In genomic region chr20:41136695-41137411, GRCh38 we compare ENCODE assay signal across 1 cellular context.
TF ChIP-seq lines count a peak whose summit lies in the region.

No MANE protein-coding gene starts in this region.

TF ChIP-seq in H1, 55 proteins besides CTCF, POLR2A, EP300 and RAD21 (continued from another document):
- TF ChIP-seq, protein P1, sequence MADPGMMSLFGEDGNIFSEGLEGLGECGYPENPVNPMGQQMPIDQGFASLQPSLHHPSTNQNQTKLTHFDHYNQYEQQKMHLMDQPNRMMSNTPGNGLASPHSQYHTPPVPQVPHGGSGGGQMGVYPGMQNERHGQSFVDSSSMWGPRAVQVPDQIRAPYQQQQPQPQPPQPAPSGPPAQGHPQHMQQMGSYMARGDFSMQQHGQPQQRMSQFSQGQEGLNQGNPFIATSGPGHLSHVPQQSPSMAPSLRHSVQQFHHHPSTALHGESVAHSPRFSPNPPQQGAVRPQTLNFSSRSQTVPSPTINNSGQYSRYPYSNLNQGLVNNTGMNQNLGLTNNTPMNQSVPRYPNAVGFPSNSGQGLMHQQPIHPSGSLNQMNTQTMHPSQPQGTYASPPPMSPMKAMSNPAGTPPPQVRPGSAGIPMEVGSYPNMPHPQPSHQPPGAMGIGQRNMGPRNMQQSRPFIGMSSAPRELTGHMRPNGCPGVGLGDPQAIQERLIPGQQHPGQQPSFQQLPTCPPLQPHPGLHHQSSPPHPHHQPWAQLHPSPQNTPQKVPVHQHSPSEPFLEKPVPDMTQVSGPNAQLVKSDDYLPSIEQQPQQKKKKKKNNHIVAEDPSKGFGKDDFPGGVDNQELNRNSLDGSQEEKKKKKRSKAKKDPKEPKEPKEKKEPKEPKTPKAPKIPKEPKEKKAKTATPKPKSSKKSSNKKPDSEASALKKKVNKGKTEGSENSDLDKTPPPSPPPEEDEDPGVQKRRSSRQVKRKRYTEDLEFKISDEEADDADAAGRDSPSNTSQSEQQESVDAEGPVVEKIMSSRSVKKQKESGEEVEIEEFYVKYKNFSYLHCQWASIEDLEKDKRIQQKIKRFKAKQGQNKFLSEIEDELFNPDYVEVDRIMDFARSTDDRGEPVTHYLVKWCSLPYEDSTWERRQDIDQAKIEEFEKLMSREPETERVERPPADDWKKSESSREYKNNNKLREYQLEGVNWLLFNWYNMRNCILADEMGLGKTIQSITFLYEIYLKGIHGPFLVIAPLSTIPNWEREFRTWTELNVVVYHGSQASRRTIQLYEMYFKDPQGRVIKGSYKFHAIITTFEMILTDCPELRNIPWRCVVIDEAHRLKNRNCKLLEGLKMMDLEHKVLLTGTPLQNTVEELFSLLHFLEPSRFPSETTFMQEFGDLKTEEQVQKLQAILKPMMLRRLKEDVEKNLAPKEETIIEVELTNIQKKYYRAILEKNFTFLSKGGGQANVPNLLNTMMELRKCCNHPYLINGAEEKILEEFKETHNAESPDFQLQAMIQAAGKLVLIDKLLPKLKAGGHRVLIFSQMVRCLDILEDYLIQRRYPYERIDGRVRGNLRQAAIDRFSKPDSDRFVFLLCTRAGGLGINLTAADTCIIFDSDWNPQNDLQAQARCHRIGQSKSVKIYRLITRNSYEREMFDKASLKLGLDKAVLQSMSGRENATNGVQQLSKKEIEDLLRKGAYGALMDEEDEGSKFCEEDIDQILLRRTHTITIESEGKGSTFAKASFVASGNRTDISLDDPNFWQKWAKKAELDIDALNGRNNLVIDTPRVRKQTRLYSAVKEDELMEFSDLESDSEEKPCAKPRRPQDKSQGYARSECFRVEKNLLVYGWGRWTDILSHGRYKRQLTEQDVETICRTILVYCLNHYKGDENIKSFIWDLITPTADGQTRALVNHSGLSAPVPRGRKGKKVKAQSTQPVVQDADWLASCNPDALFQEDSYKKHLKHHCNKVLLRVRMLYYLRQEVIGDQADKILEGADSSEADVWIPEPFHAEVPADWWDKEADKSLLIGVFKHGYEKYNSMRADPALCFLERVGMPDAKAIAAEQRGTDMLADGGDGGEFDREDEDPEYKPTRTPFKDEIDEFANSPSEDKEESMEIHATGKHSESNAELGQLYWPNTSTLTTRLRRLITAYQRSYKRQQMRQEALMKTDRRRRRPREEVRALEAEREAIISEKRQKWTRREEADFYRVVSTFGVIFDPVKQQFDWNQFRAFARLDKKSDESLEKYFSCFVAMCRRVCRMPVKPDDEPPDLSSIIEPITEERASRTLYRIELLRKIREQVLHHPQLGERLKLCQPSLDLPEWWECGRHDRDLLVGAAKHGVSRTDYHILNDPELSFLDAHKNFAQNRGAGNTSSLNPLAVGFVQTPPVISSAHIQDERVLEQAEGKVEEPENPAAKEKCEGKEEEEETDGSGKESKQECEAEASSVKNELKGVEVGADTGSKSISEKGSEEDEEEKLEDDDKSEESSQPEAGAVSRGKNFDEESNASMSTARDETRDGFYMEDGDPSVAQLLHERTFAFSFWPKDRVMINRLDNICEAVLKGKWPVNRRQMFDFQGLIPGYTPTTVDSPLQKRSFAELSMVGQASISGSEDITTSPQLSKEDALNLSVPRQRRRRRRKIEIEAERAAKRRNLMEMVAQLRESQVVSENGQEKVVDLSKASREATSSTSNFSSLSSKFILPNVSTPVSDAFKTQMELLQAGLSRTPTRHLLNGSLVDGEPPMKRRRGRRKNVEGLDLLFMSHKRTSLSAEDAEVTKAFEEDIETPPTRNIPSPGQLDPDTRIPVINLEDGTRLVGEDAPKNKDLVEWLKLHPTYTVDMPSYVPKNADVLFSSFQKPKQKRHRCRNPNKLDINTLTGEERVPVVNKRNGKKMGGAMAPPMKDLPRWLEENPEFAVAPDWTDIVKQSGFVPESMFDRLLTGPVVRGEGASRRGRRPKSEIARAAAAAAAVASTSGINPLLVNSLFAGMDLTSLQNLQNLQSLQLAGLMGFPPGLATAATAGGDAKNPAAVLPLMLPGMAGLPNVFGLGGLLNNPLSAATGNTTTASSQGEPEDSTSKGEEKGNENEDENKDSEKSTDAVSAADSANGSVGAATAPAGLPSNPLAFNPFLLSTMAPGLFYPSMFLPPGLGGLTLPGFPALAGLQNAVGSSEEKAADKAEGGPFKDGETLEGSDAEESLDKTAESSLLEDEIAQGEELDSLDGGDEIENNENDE (IDR thresholded peaks at IDR 0.05; ENCODE audit: insufficient replicate concordance, low read length), result no peak
- TF ChIP-seq KDM4A (IDR thresholded peaks at IDR 0.05; ENCODE audit: low read depth, low read length, severe bottlenecking), result peak; percentile 74
- peak; percentile 79 for TF ChIP-seq BACH1 (IDR thresholded peaks at IDR 0.05; ENCODE audit: low read length)
- peak; percentile 31; the same call in 1 of the 2 replicates for TF ChIP-seq CREB1 (IDR thresholded peaks at IDR 0.05)
- peak; percentile 66 for TF ChIP-seq TBP (IDR thresholded peaks at IDR 0.05; ENCODE audit: low read depth, low read length)
- peak; percentile 46; the same call in 1 of the 2 replicates for TF ChIP-seq E2F6 (IDR thresholded peaks at IDR 0.05)
- peak; percentile 22 for TF ChIP-seq ASH2L (IDR thresholded peaks at IDR 0.05; ENCODE audit: low read length)
- TF ChIP-seq NRF1 (IDR thresholded peaks at IDR 0.05; ENCODE audit: low read depth, low read length), result peak; percentile 42; the same call in 1 of the 2 replicates
- TF ChIP-seq HDAC6 (IDR thresholded peaks at IDR 0.05; ENCODE audit: low read depth, low read length), result no peak
- no peak for TF ChIP-seq ATF2 (IDR thresholded peaks at IDR 0.05; ENCODE audit: low read length)
- TF ChIP-seq POLR2AphosphoS5 (IDR thresholded peaks at IDR 0.05; ENCODE audit: low read depth, low read length), result peak; percentile 42; the same call in 1 of the 2 replicates
